Comparison of ENCODE assay signal across 1 cellular context in the genomic region with DNA sequence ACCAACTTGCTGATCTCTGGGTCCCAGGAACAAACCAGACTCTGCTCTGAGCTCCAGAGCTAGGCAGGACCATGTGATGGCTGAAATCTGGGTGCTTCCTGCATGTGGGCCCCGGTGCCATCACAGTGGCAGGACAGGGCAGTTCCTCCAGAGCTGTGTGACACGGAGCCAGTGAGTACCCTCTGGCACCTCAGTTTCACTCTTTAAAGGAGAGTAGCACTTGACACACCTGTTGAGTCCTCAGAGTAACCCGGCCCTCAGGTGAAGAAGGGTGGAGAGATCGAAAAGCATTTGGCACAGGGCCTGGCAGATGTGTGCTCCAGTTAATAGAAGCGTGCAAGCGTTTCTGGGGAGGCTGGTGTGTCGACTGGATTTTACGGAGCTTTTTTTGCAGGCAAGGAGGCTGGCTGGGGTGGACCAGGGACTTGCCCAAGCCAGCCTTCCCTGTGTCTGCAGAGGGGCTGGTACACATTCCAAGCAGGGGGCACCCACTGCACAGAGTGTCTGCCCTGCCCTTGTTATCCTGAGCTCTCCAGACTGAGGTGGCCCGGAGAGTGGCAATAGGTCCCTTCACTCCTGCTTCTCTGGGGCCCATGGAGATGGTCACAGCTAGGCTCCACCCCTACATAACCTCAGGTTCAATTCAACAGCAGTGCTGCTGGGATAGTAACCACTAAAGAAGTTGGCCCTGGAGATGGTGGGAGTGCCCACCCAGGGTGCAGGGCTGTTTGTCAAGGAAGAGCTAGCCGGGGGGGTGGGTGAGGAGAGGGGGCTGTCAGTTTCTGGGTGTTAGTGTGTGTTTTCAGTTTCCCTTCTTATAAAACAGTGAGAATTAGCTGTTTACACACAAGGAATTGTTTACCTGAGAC.
TF ChIP-seq lines count a peak whose summit lies in the region.

No MANE protein-coding gene starts in this region.

TF ChIP-seq in GM23338, 12 proteins besides CTCF, POLR2A, EP300 and RAD21 (continued from another document):
- TF ChIP-seq, protein P1, sequence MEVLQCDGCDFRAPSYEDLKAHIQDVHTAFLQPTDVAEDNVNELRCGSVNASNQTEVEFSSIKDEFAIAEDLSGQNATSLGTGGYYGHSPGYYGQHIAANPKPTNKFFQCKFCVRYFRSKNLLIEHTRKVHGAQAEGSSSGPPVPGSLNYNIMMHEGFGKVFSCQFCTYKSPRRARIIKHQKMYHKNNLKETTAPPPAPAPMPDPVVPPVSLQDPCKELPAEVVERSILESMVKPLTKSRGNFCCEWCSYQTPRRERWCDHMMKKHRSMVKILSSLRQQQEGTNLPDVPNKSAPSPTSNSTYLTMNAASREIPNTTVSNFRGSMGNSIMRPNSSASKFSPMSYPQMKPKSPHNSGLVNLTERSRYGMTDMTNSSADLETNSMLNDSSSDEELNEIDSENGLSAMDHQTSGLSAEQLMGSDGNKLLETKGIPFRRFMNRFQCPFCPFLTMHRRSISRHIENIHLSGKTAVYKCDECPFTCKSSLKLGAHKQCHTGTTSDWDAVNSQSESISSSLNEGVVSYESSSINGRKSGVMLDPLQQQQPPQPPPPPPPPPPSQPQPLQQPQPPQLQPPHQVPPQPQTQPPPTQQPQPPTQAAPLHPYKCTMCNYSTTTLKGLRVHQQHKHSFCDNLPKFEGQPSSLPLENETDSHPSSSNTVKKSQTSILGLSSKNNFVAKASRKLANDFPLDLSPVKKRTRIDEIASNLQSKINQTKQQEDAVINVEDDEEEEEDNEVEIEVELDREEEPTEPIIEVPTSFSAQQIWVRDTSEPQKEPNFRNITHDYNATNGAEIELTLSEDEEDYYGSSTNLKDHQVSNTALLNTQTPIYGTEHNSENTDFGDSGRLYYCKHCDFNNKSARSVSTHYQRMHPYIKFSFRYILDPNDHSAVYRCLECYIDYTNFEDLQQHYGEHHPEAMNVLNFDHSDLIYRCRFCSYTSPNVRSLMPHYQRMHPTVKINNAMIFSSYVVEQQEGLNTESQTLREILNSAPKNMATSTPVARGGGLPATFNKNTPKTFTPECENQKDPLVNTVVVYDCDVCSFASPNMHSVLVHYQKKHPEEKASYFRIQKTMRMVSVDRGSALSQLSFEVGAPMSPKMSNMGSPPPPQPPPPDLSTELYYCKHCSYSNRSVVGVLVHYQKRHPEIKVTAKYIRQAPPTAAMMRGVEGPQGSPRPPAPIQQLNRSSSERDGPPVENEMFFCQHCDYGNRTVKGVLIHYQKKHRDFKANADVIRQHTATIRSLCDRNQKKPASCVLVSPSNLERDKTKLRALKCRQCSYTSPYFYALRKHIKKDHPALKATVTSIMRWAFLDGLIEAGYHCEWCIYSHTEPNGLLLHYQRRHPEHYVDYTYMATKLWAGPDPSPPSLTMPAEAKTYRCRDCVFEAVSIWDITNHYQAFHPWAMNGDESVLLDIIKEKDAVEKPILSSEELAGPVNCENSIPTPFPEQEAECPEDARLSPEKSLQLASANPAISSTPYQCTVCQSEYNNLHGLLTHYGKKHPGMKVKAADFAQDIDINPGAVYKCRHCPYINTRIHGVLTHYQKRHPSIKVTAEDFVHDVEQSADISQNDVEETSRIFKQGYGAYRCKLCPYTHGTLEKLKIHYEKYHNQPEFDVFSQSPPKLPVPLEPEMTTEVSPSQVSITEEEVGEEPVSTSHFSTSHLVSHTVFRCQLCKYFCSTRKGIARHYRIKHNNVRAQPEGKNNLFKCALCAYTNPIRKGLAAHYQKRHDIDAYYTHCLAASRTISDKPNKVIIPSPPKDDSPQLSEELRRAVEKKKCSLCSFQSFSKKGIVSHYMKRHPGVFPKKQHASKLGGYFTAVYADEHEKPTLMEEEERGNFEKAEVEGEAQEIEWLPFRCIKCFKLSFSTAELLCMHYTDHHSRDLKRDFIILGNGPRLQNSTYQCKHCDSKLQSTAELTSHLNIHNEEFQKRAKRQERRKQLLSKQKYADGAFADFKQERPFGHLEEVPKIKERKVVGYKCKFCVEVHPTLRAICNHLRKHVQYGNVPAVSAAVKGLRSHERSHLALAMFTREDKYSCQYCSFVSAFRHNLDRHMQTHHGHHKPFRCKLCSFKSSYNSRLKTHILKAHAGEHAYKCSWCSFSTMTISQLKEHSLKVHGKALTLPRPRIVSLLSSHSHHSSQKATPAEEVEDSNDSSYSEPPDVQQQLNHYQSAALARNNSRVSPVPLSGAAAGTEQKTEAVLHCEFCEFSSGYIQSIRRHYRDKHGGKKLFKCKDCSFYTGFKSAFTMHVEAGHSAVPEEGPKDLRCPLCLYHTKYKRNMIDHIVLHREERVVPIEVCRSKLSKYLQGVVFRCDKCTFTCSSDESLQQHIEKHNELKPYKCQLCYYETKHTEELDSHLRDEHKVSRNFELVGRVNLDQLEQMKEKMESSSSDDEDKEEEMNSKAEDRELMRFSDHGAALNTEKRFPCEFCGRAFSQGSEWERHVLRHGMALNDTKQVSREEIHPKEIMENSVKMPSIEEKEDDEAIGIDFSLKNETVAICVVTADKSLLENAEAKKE (CRISPR knock-in tag; IDR thresholded peaks at IDR 0.05): no peak
- TF ChIP-seq EZH2phosphoT487 (IDR thresholded peaks at IDR 0.05; ENCODE audit: unreplicated experiment): no peak
- no peak for TF ChIP-seq EZH2 (IDR thresholded peaks at IDR 0.05; ENCODE audit: low read depth, unreplicated experiment)
- no peak for TF ChIP-seq STAT1 (IDR thresholded peaks at IDR 0.05; ENCODE audit: unreplicated experiment)
- no peak for TF ChIP-seq ZNF331 (CRISPR knock-in tag; IDR thresholded peaks at IDR 0.05; ENCODE audit: low read depth)
- TF ChIP-seq JUNB (IDR thresholded peaks at IDR 0.05; ENCODE audit: unreplicated experiment): no peak
